9 cellular contexts compared by ENCODE assay signal in the genomic region with DNA sequence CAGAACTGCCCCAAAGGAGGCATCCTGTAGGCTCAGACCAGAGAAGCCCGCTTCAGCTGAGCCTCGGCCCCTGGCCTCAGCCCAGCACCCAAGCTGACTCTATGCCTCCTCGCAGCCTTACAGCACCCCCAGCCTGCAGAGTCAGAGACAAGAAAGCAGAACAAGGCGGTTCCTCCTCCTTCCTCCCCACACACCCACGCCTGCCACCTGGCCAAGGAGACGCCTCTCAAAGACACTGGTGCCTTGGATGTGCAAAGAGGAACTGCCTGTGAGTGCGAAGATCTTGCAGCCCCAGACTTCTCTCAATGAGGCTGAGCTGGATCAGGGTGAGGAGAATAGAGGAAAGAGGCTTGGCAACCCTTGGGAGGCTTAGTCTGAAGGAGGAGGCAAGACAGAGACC.
DNase-seq lines count a peak whose midpoint lies in the region; ATAC-seq and TF ChIP-seq lines count a peak whose summit lies in the region.
"Had no signal": no experiment of that assay in that cellular context is flagged by ENCODE, and none has a peak within 500 bp of the region (broad histone marks: within the 10 kb centered on the region; RNA-seq: fewer than 3 reads in every experiment).

No MANE protein-coding gene starts in this region.

- CTCF ChIA-PET in SK-N-SH (lab: Yijun Ruan, JAX), result interaction anchor here (0.7 to 1.6 kb wide), 3 partner anchors 11 to 29 kb away, joined by 3 to 7 read pairs (median 3); no protein-coding TSS in a partner anchor
- CTCF ChIA-PET in CD8-positive, alpha-beta memory T cell (lab: Charles Lee), result no interaction called here

- 30% methylated on average over 7 of the region's 7 CpGs; no CpG with 5 or more reads in 1 of the 2 donors for WGBS in transverse colon (ENCODE audit: low coverage in 1 of 2), 2 donors
- 39% methylated on average over 6 of the region's 7 CpGs for WGBS in SK-N-SH (ENCODE audit: low lambda C conversion rate)

- no peak overlapping the region for H3K4me2 ChIP-seq in SK-N-SH

- peaks cover 79% of the 10 kb centered on the region for H3K4me1 Mint-ChIP-seq in dendritic cell treated with granulocyte-macrophage colony-stimulating factor and Interleukin-4, amounts not matched to agents 40 ng/mL and 50 ng/mL, for 4 days (ENCODE audit: low read depth)
- H3K4me1 Mint-ChIP-seq in CD8-positive, alpha-beta memory T cell, result peaks cover 2 to 5% (median 3%) of the 10 kb centered on the region in 3 donors

- TF ChIP-seq CTCF in left ventricle myocardium inferior (IDR thresholded peaks at IDR 0.05; ENCODE audit: borderline replicate concordance) (no peak), transverse colon (IDR thresholded peaks at IDR 0.05) (no peak), SK-N-SH (IDR thresholded peaks at IDR 0.05) (no peak)

- in situ Hi-C loops in transverse colon (cut with MboI; ENCODE audit: low pct_ligation_motif_present in 1 of 4, low pct_unique_long_range_greater_than_20kb in 1 of 4, low sequenced_read_pairs in 3 of 4), result no loop called here

- H3K9ac ChIP-seq in SK-N-SH, result no peak overlapping the region

- H3K27ac ChIP-seq in left ventricle myocardium inferior (replicated peaks) (no peak overlapping the region), transverse colon (no peak overlapping the region), SK-N-SH (ENCODE audit: low read depth in 2 of 2, low read length in 1 of 2) (no peak overlapping the region)
- H3K27ac ChIP-seq in CD8-positive, alpha-beta memory T cell (ENCODE audit: low read depth, low read length), result no peak overlapping the region

- H3K9me3 ChIP-seq in left ventricle myocardium inferior (replicated peaks) (no peaks in the 10 kb centered on the region), transverse colon (no peaks in the 10 kb centered on the region), SK-N-SH (no peaks in the 10 kb centered on the region)
- no peaks in the 10 kb centered on the region for H3K9me3 ChIP-seq in CD8-positive, alpha-beta memory T cell (ENCODE audit: low read length)
- H3K9me3 ChIP-seq: HAP-1 had no signal

- H3K36me3 ChIP-seq in left ventricle myocardium inferior, result no peaks in the 10 kb centered on the region
- no peaks in the 10 kb centered on the region for H3K36me3 ChIP-seq in transverse colon
- H3K36me3 ChIP-seq in SK-N-SH (replicated peaks in 1 of 2; ENCODE audit: control insufficient read depth in 1 of 2, insufficient read depth in 2 of 2, low read length in 1 of 2), result no peaks in the 10 kb centered on the region
- H3K36me3 ChIP-seq in CD8-positive, alpha-beta memory T cell (ENCODE audit: insufficient read depth, low read length), result no peaks in the 10 kb centered on the region
- H3K36me3 ChIP-seq: HAP-1 had no signal

- H3K9me2 ChIP-seq in SK-N-SH, result no peaks in the 10 kb centered on the region

- POLR2A ChIA-PET in SK-N-SH (lab: Yijun Ruan, JAX), result no interaction called here
- POLR2A ChIA-PET in CD8-positive, alpha-beta memory T cell (lab: Charles Lee), result no interaction called here

- H2AFZ ChIP-seq in SK-N-SH (ENCODE audit: low read depth), result no peak overlapping the region

- H3K27me3 Mint-ChIP-seq in dendritic cell treated with granulocyte-macrophage colony-stimulating factor and Interleukin-4, amounts not matched to agents 40 ng/mL and 50 ng/mL, for 4 days, result peaks cover 84% of the 10 kb centered on the region
- peaks cover 29 to 55% of the 10 kb centered on the region in 2 donors for H3K27me3 Mint-ChIP-seq in CD8-positive, alpha-beta memory T cell

- ATAC-seq in Right ventricle myocardium inferior (peak; percentile 18), HG03442 (IDR thresholded peaks at IDR 0.05; ENCODE audit: unreplicated experiment) (peak; percentile 60), GM18511 (IDR thresholded peaks at IDR 0.05; ENCODE audit: unreplicated experiment) (no peak)

- TF ChIP-seq POLR2A in transverse colon (IDR thresholded peaks at IDR 0.05), result no peak

- DNase-seq in Right ventricle myocardium inferior (ENCODE audit: missing footprints) (peak; percentile 80), left ventricle myocardium inferior (no peak), transverse colon (peak; percentile 34), SK-N-SH (no peak)
- DNase-seq in CD8-positive, alpha-beta memory T cell, result no peak

- no peaks in the 10 kb centered on the region for H3F3A ChIP-seq in SK-N-SH (replicated peaks; ENCODE audit: insufficient read depth)

- H4K20me1 ChIP-seq in SK-N-SH (ENCODE audit: insufficient read depth), result no peaks in the 10 kb centered on the region

- H3K4me3 ChIP-seq in left ventricle myocardium inferior (no peak overlapping the region), transverse colon (no peak overlapping the region), SK-N-SH (ENCODE audit: low read depth in 2 of 2, low read length in 1 of 2) (no peak overlapping the region)
- H3K4me3 ChIP-seq in CD8-positive, alpha-beta memory T cell (ENCODE audit: low read length), result no peak overlapping the region
- H3K4me3 ChIP-seq: HAP-1 had no signal

- H3K4me1 ChIP-seq in left ventricle myocardium inferior (peaks cover 55% of the 10 kb centered on the region), transverse colon (peaks cover 25 to 39% (median 30%) of the 10 kb centered on the region in 4 donors), SK-N-SH (ENCODE audit: control insufficient read depth in 1 of 2, insufficient read depth in 2 of 2, low read depth in 1 of 2, low read length in 1 of 2) (peaks cover 0 to 30% of the 10 kb centered on the region in 2 experiments; a peak in 1 of 4 replicates)
- H3K4me1 ChIP-seq in CD8-positive, alpha-beta memory T cell (ENCODE audit: insufficient read depth, low read length), result no peaks in the 10 kb centered on the region
- H3K4me1 ChIP-seq: HAP-1 had no signal

- no peaks in the 10 kb centered on the region for H3K9me3 Mint-ChIP-seq in dendritic cell treated with granulocyte-macrophage colony-stimulating factor and Interleukin-4, amounts not matched to agents 40 ng/mL and 50 ng/mL, for 4 days
- H3K9me3 Mint-ChIP-seq in CD8-positive, alpha-beta memory T cell, result no peaks in the 10 kb centered on the region

- no peaks in the 10 kb centered on the region for H3K79me2 ChIP-seq in SK-N-SH (ENCODE audit: insufficient read depth)

- H3K27me3 ChIP-seq in left ventricle myocardium inferior (ENCODE audit: low read depth) (no peaks in the 10 kb centered on the region), transverse colon (no peaks in the 10 kb centered on the region), SK-N-SH (ENCODE audit: insufficient read depth) (peaks cover 6% of the 10 kb centered on the region; the same call in 1 of the 2 replicates)
- H3K27me3 ChIP-seq in CD8-positive, alpha-beta memory T cell (ENCODE audit: insufficient read depth, low read length, poor library complexity, severe bottlenecking), result peaks cover 9% of the 10 kb centered on the region

- no peak for TF ChIP-seq RAD21 in SK-N-SH (IDR thresholded peaks at IDR 0.05; ENCODE audit: low read length)

- no peak overlapping the region for H3K4me3 Mint-ChIP-seq in dendritic cell treated with granulocyte-macrophage colony-stimulating factor and Interleukin-4, amounts not matched to agents 40 ng/mL and 50 ng/mL, for 4 days
- no peak overlapping the region for H3K4me3 Mint-ChIP-seq in CD8-positive, alpha-beta memory T cell

- TF ChIP-seq EP300 in transverse colon (IDR thresholded peaks at IDR 0.05; ENCODE audit: low read depth) (no peak), SK-N-SH (IDR thresholded peaks at IDR 0.05; ENCODE audit: borderline replicate concordance in 1 of 2, low read depth in 1 of 2, low read length in 1 of 2) (no peak)

- intact Hi-C loops in Right ventricle myocardium inferior (cut with DNase I), result no loop called here
- intact Hi-C loops in left ventricle myocardium inferior (cut with micrococcal nuclease), result no loop called here
- intact Hi-C loops in dendritic cell treated with granulocyte-macrophage colony-stimulating factor and Interleukin-4, amounts not matched to agents 40 ng/mL and 50 ng/mL, for 4 days (cut with micrococcal nuclease), result loop anchor here (1.0 kb wide), 1 partner anchor 25 kb away; no protein-coding TSS in a partner anchor
- intact Hi-C loops in transverse colon (cut with DNase I; ENCODE audit: low total_unique reads), result no loop called here

- H3K36me3 Mint-ChIP-seq in dendritic cell treated with granulocyte-macrophage colony-stimulating factor and Interleukin-4, amounts not matched to agents 40 ng/mL and 50 ng/mL, for 4 days (ENCODE audit: low read depth), result no peaks in the 10 kb centered on the region
- H3K36me3 Mint-ChIP-seq in CD8-positive, alpha-beta memory T cell, result peaks cover 0 to 2% (median 0%) of the 10 kb centered on the region in 3 donors

- peak overlapping the region; percentile 68 for H3K27ac Mint-ChIP-seq in dendritic cell treated with granulocyte-macrophage colony-stimulating factor and Interleukin-4, amounts not matched to agents 40 ng/mL and 50 ng/mL, for 4 days
- H3K27ac Mint-ChIP-seq in CD8-positive, alpha-beta memory T cell, result peak overlapping the region in 1 of 8 donors; percentile 21

TF ChIP-seq in SK-N-SH, 30 proteins besides CTCF, POLR2A, EP300 and RAD21 (continues in another document):
- TF ChIP-seq TEAD4 (IDR thresholded peaks at IDR 0.05; ENCODE audit: borderline replicate concordance, insufficient read depth) (no peak), FOXJ3 (CRISPR knock-in tag; IDR thresholded peaks at IDR 0.05) (no peak), TCF12 (IDR thresholded peaks at IDR 0.05) (no peak), SIN3A (IDR thresholded peaks at IDR 0.05; ENCODE audit: borderline replicate concordance, low read depth, low read length) (no peak), RCOR1 (IDR thresholded peaks at IDR 0.05; ENCODE audit: low read length) (no peak), JUND (IDR thresholded peaks at IDR 0.05) (no peak), POLR2AphosphoS5 (IDR thresholded peaks at IDR 0.05; ENCODE audit: low read depth, low read length) (no peak)
- TF ChIP-seq, protein P1, sequence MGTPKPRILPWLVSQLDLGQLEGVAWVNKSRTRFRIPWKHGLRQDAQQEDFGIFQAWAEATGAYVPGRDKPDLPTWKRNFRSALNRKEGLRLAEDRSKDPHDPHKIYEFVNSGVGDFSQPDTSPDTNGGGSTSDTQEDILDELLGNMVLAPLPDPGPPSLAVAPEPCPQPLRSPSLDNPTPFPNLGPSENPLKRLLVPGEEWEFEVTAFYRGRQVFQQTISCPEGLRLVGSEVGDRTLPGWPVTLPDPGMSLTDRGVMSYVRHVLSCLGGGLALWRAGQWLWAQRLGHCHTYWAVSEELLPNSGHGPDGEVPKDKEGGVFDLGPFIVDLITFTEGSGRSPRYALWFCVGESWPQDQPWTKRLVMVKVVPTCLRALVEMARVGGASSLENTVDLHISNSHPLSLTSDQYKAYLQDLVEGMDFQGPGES (IDR thresholded peaks at IDR 0.05; ENCODE audit: low read depth, low read length), result no peak
- TF ChIP-seq, protein P2, sequence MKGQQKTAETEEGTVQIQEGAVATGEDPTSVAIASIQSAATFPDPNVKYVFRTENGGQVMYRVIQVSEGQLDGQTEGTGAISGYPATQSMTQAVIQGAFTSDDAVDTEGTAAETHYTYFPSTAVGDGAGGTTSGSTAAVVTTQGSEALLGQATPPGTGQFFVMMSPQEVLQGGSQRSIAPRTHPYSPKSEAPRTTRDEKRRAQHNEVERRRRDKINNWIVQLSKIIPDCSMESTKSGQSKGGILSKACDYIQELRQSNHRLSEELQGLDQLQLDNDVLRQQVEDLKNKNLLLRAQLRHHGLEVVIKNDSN (IDR thresholded peaks at IDR 0.05; ENCODE audit: borderline replicate concordance, low read depth), result no peak

Comparison
In these comparisons a context has a peak if more than half of its experiments do, and no peak if none do; other contexts are left out.
1. DNase-seq: peak in Right ventricle myocardium inferior (single experiment) and transverse colon (single experiment); none in left ventricle myocardium inferior (single experiment), SK-N-SH (single experiment) and CD8-positive, alpha-beta memory T cell (0 of 5).